Comparison of ENCODE assay signal across 8 cellular contexts in genomic region chr19:4970558-4971423, GRCh38. TPM values are rescaled to one million over a fixed set of nuclear protein-coding genes. Genes with fewer than 3 reads are reported as not detected.
DNase-seq lines count a peak whose midpoint lies in the region; ATAC-seq, FAIRE-seq and TF ChIP-seq lines count a peak whose summit lies in the region.

No MANE protein-coding gene starts in this region.

- H3K27me3 Mint-ChIP-seq in CD4-positive, alpha-beta T cell = no peaks in the 10 kb centered on the region
- no peaks in the 10 kb centered on the region for H3K27me3 Mint-ChIP-seq in type B pancreatic cell

- H3K27me3 ChIP-seq in CD4-positive, alpha-beta T cell (ENCODE audit: control insufficient read depth, insufficient read depth, low read length) = no peaks in the 10 kb centered on the region
- H3K27me3 ChIP-seq in KMS-11 (ENCODE audit: insufficient read depth, low read depth) = no peaks in the 10 kb centered on the region
- no peaks in the 10 kb centered on the region for H3K27me3 ChIP-seq in body of pancreas
- no peaks in the 10 kb centered on the region for H3K27me3 ChIP-seq in right lobe of liver

- H4K20me1 ChIP-seq in KMS-11 (ENCODE audit: insufficient read depth) = no peaks in the 10 kb centered on the region

- no peak for ATAC-seq in CD4-positive, alpha-beta T cell (ENCODE audit: poor library complexity)
- ATAC-seq in body of pancreas (no peak), right lobe of liver (peak in 2 of 4 donors; percentile 1 to 4), GM18511 (IDR thresholded peaks at IDR 0.05; ENCODE audit: unreplicated experiment) (no peak), HG02852 (IDR thresholded peaks at IDR 0.05; ENCODE audit: unreplicated experiment) (no peak)

- peaks cover 32% of the 10 kb centered on the region for H3K4me1 Mint-ChIP-seq in CD4-positive, alpha-beta T cell (ENCODE audit: low read depth)
- peaks cover 38% of the 10 kb centered on the region for H3K4me1 Mint-ChIP-seq in type B pancreatic cell (ENCODE audit: unreplicated experiment)

- peak overlapping the region; percentile 80; the same call in 1 of the 2 replicates for H3K4me2 ChIP-seq in KMS-11

- POLR2A ChIA-PET in CD4-positive, alpha-beta T cell (lab: Charles Lee) = interaction anchor here (0.9 to 5.1 kb wide), 3 partner anchors 9 to 104 kb away, joined by 3 to 131 read pairs (median 3); no protein-coding TSS in a partner anchor

- no peaks in the 10 kb centered on the region for H3K36me3 ChIP-seq in KMS-11 (ENCODE audit: insufficient read depth)
- H3K36me3 ChIP-seq in body of pancreas (replicated peaks in 1 of 2; ENCODE audit: insufficient read depth in 1 of 2, low read depth in 2 of 2) = no peaks in the 10 kb centered on the region
- H3K36me3 ChIP-seq in right lobe of liver = no peaks in the 10 kb centered on the region

- no peak overlapping the region for H2AFZ ChIP-seq in KMS-11 (ENCODE audit: low read depth)

- no peaks in the 10 kb centered on the region for H3K9me3 ChIP-seq in CD4-positive, alpha-beta T cell (ENCODE audit: control insufficient read depth, low read length)
- no peaks in the 10 kb centered on the region for H3K9me3 ChIP-seq in body of pancreas
- no peaks in the 10 kb centered on the region for H3K9me3 ChIP-seq in right lobe of liver

- H3K79me2 ChIP-seq in KMS-11 (ENCODE audit: insufficient read depth, low read depth) = peaks cover 48% of the 10 kb centered on the region; the same call in 1 of the 2 replicates

- no peak overlapping the region for H3K27ac ChIP-seq in CD4-positive, alpha-beta T cell (ENCODE audit: low read depth, low read length)
- H3K27ac ChIP-seq in KMS-11 (no peak overlapping the region), body of pancreas (peak overlapping the region; percentile 45 to 69 (median 62)), right lobe of liver (peak overlapping the region; percentile 6 to 71 (median 40))

- H3K36me3 Mint-ChIP-seq in CD4-positive, alpha-beta T cell (ENCODE audit: low read depth) = peaks cover 11% of the 10 kb centered on the region
- no peaks in the 10 kb centered on the region for H3K36me3 Mint-ChIP-seq in type B pancreatic cell

- WGBS in body of pancreas, 2 donors = 13 to 14% methylated on average over 21 to 31 of the region's 31 CpGs
- 13% methylated on average over 24 of the region's 31 CpGs for WGBS in right lobe of liver (ENCODE audit: insufficient coverage, low coverage, low lambda C conversion rate, missing lambda C conversion rate)

- no peak overlapping the region for H3K9ac ChIP-seq in KMS-11

- H3K27ac Mint-ChIP-seq in CD4-positive, alpha-beta T cell = peak overlapping the region; percentile 79
- peak overlapping the region; percentile 92 for H3K27ac Mint-ChIP-seq in type B pancreatic cell

- intact Hi-C loops in CD4-positive, alpha-beta T cell (cut with DNase I, micrococcal nuclease) = no loop called here
- intact Hi-C loops in body of pancreas (cut with DNase I) = no loop called here
- intact Hi-C loops in right lobe of liver (cut with DNase I) = loop anchor here in 1 of 2 donors (10.0 kb wide), 1 partner anchor 54 kb away; no protein-coding TSS in a partner anchor

- H3K4me3 Mint-ChIP-seq in CD4-positive, alpha-beta T cell = peak overlapping the region; percentile 89
- H3K4me3 Mint-ChIP-seq in type B pancreatic cell = peak overlapping the region; percentile 93

- TF ChIP-seq CTCF in CD4-positive, alpha-beta T cell (IDR thresholded peaks at IDR 0.05) = no peak
- TF ChIP-seq CTCF in KMS-11 (conservative IDR thresholded peaks at IDR 0.05; ENCODE audit: low read depth, low read length) = no peak
- no peak for TF ChIP-seq CTCF in body of pancreas (IDR thresholded peaks at IDR 0.05)
- no peak for TF ChIP-seq CTCF in right lobe of liver (IDR thresholded peaks at IDR 0.05)
- TF ChIP-seq CTCF in type B pancreatic cell (conservative IDR thresholded peaks at IDR 0.05) = no peak

- no peak for FAIRE-seq in RCC 7860 (lab: Jason Lieb, UNC)

- H3K4me3 ChIP-seq in KMS-11 (IDR thresholded peaks at IDR 0.05; ENCODE audit: insufficient read depth, low read depth, low read length) (no peak overlapping the region), body of pancreas (no peak overlapping the region), right lobe of liver (peak overlapping the region; percentile 54 to 68 (median 58))

- DNase-seq in CD4-positive, alpha-beta T cell = no peak
- peak; percentile 46 to 65 (median 58) for DNase-seq in body of pancreas
- peak in 2 of 3 donors; percentile 57 to 70 for DNase-seq in right lobe of liver
- no peak for DNase-seq in type B pancreatic cell (ENCODE audit: extremely low spot score, unreplicated experiment)
- no peak for DNase-seq in RCC 7860 (ENCODE audit: low spot score)

- CTCF ChIA-PET in CD4-positive, alpha-beta T cell (lab: Charles Lee) = interaction anchor here (1.2 to 3.1 kb wide), 2 partner anchors 31 to 59 kb away, joined by 4 to 9 read pairs; no protein-coding TSS in a partner anchor

- TF ChIP-seq POLR2A in body of pancreas (IDR thresholded peaks at IDR 0.05) = peak in 1 of 3 donors; percentile 24
- TF ChIP-seq POLR2A in right lobe of liver (IDR thresholded peaks at IDR 0.05) = no peak

- H3K4me1 ChIP-seq in KMS-11 (ENCODE audit: low read depth, poor library complexity, severe bottlenecking) (peaks cover 11% of the 10 kb centered on the region), body of pancreas (peaks cover 54% of the 10 kb centered on the region), right lobe of liver (peaks cover 0 to 40% (median 16%) of the 10 kb centered on the region in 4 donors)

- H3K9me3 Mint-ChIP-seq in CD4-positive, alpha-beta T cell = no peaks in the 10 kb centered on the region
- no peaks in the 10 kb centered on the region for H3K9me3 Mint-ChIP-seq in type B pancreatic cell

RNA-seq across cellular contexts. Expression of gene KDM4B, which starts 1.9 kb away (rescaled TPM):
- 10 to 100 TPM; 41.8 to 42.5 TPM for total RNA-seq in CD4-positive, alpha-beta T cell
- total RNA-seq in body of pancreas = 10 to 100 TPM; 18.9 to 35.3 TPM
- 10 to 100 TPM; 14.2 to 36.9 (median 29.1) TPM for total RNA-seq in right lobe of liver
- total RNA-seq in type B pancreatic cell (ENCODE audit: low replicate concordance) = 34.3 and 48.8 TPM in 2 replicates

Comparison
In these comparisons a context has a peak if more than half of its experiments do, and no peak if none do; other contexts are left out.
1. DNase-seq: peak in body of pancreas (4 of 4) and right lobe of liver (2 of 3); none in CD4-positive, alpha-beta T cell (0 of 10), type B pancreatic cell (single experiment) and RCC 7860 (single experiment).
2. H3K27ac ChIP-seq: peak in body of pancreas (4 of 4) and right lobe of liver (3 of 3); none in CD4-positive, alpha-beta T cell (single experiment) and KMS-11 (single experiment).
3. H3K4me3 ChIP-seq: peak in right lobe of liver (3 of 3); none in KMS-11 (single experiment) and body of pancreas (0 of 2).